ENCODE assay signal across 8 cellular contexts in genomic region chr2:8543065-8543411, GRCh38.
DNase-seq lines count a peak whose midpoint lies in the region; ATAC-seq and TF ChIP-seq lines count a peak whose summit lies in the region.

No MANE protein-coding gene starts in this region.

- no peaks in the 10 kb centered on the region for H3K79me2 ChIP-seq in mammary epithelial cell (ENCODE audit: insufficient read depth, low read length)

- H3K9me3 ChIP-seq in right atrium auricular region = no peaks in the 10 kb centered on the region
- peaks cover 20% of the 10 kb centered on the region for H3K9me3 ChIP-seq in mammary epithelial cell (replicated peaks; ENCODE audit: insufficient read depth, low read length)

- H3K4me1 ChIP-seq in right atrium auricular region (peaks cover 0 to 49% of the 10 kb centered on the region in 2 donors), mammary epithelial cell (ENCODE audit: insufficient read depth, low read length) (no peaks in the 10 kb centered on the region)

- intact Hi-C loops in mammary epithelial cell (cut with micrococcal nuclease) = no loop called here

- WGBS in mammary epithelial cell (ENCODE audit: low coverage, missing lambda C conversion rate) = 60% methylated on average over 3 of the region's 7 CpGs

- H3K4me3 ChIP-seq in right atrium auricular region = no peak overlapping the region
- H3K4me3 ChIP-seq in mammary epithelial cell (replicated peaks in 1 of 3; ENCODE audit: insufficient read depth in 1 of 3, low read depth in 2 of 3, low read length in 3 of 3) = no peak overlapping the region

- in situ Hi-C loops in mammary epithelial cell (cut with MboI; ENCODE audit: low sequenced_read_pairs in 2 of 2) = no loop called here

- H3K9ac ChIP-seq in mammary epithelial cell (ENCODE audit: insufficient read depth, low read length) = no peak overlapping the region

- H3K36me3 ChIP-seq in right atrium auricular region = no peaks in the 10 kb centered on the region
- H3K36me3 ChIP-seq in mammary epithelial cell (ENCODE audit: insufficient read depth, low read length) = no peaks in the 10 kb centered on the region

- no peak for ATAC-seq in HG03442 (IDR thresholded peaks at IDR 0.05; ENCODE audit: unreplicated experiment)

- no peak overlapping the region for H2AFZ ChIP-seq in mammary epithelial cell (ENCODE audit: low read depth, low read length)

- DNase-seq in stimulated activated naive CD4-positive, alpha-beta T cell treated with Interleukin-2 at 50 U/mL for 16 hours (lab: John Stamatoyannopoulos, UW) = peak; percentile 86
- DNase-seq in stimulated activated naive CD4-positive, alpha-beta T cell (lab: John Stamatoyannopoulos, UW) = no peak
- DNase-seq in NCI-H2107 treated with DMSO at 0.1 percent for 48 hours (lab: John Stamatoyannopoulos, UW; ENCODE audit: unreplicated experiment) (peak; percentile 36), right atrium auricular region (ENCODE audit: low spot score) (no peak), activated gamma-delta T cell treated with Interleukin-2 at 50 U/mL for 16 hours (no peak), superior temporal gyrus (ENCODE audit: extremely low spot score) (no peak), mammary epithelial cell (no peak)

- H3K27ac ChIP-seq in right atrium auricular region = peak overlapping the region; percentile 54 to 60
- H3K27ac ChIP-seq in mammary epithelial cell (ENCODE audit: insufficient read depth, low read depth, low read length) = no peak overlapping the region

- H4K20me1 ChIP-seq in mammary epithelial cell (ENCODE audit: insufficient read depth, low read length) = no peaks in the 10 kb centered on the region

- BruUV-seq in mammary epithelial cell (replicated peaks; lab: Mats Ljungman, UMichigan) = no TSS peak

- CTCF ChIA-PET in mammary epithelial cell (lab: Charles Lee; ENCODE audit: low non-redundant PET) = no interaction called here

- no peak overlapping the region for H3K4me2 ChIP-seq in mammary epithelial cell (ENCODE audit: insufficient read depth, low read depth, low read length)

- H3K27me3 ChIP-seq in right atrium auricular region (no peaks in the 10 kb centered on the region), mammary epithelial cell (ENCODE audit: insufficient read depth, low read length) (no peaks in the 10 kb centered on the region)

- TF ChIP-seq CTCF in right atrium auricular region (IDR thresholded peaks at IDR 0.05) (no peak), mammary epithelial cell (conservative IDR thresholded peaks at IDR 0.05 in 1 of 2, IDR thresholded peaks at IDR 0.05 in 1 of 2; ENCODE audit: extremely low read depth in 1 of 2, insufficient read depth in 1 of 2, low read depth in 1 of 2, low read length in 2 of 2) (no peak)

- dilution Hi-C loops in mammary epithelial cell (cut with HindIII; ENCODE audit: low sequenced_read_pairs) = no loop called here

Comparison
In these comparisons a context has a peak if more than half of its experiments do, and no peak if none do; other contexts are left out.
1. DNase-seq: peak in stimulated activated naive CD4-positive, alpha-beta T cell treated with Interleukin-2 at 50 U/mL for 16 hours (single experiment) and NCI-H2107 treated with DMSO at 0.1 percent for 48 hours (single experiment); none in stimulated activated naive CD4-positive, alpha-beta T cell (0 of 6), right atrium auricular region (single experiment), activated gamma-delta T cell treated with Interleukin-2 at 50 U/mL for 16 hours (single experiment), superior temporal gyrus (single experiment) and mammary epithelial cell (single experiment).